ENCODE assay signal across 1 cellular context in the genomic region with DNA sequence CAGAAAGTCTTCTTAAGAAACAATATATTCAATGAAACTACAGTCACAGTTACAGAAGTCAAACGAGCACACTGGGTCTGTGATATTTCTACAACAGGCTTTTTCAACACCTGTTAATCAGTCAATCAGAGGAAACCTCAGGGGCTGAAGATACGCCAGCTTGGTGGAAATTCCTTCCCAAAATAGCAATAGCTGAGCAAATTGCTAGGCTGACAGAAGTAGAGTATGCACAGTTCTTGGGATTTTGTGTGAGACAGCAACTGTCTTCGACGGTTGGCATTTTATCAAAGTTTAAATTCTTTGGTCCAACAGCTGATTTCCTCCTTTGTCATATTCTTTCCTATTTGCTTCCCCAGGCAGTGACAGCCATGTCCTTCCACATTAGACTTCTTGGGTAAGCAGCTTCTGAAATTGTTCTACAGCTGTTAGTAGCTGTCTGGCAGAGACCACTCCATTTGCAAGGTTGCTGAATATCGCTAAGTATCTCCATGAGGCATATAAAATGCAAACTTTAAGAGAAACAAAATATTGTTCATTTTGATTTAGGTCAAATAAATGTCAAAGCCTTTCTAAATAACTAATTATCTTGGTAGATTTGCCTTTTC.
TF ChIP-seq lines count a peak whose summit lies in the region.

No MANE protein-coding gene starts in this region.

TF ChIP-seq in IMR-90, 13 proteins besides CTCF, POLR2A, EP300 and RAD21 (continued from another document):
- TF ChIP-seq, protein P1, sequence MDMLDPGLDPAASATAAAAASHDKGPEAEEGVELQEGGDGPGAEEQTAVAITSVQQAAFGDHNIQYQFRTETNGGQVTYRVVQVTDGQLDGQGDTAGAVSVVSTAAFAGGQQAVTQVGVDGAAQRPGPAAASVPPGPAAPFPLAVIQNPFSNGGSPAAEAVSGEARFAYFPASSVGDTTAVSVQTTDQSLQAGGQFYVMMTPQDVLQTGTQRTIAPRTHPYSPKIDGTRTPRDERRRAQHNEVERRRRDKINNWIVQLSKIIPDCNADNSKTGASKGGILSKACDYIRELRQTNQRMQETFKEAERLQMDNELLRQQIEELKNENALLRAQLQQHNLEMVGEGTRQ (IDR thresholded peaks at IDR 0.05; ENCODE audit: low read depth, low read length): no peak
- TF ChIP-seq NFE2L2 (IDR thresholded peaks at IDR 0.05; ENCODE audit: low read depth, low read length): no peak
- no peak for TF ChIP-seq RFX5 (IDR thresholded peaks at IDR 0.05; ENCODE audit: low read depth, low read length)
TF ChIP-seq in IMR-90: peak in this region for 0.
